Comparison of ENCODE assay signal across 1 cellular context in genomic region chr3:169940486-169941181, GRCh38.
TF ChIP-seq lines count a peak whose summit lies in the region.

No MANE protein-coding gene starts in this region.

TF ChIP-seq in GM12878, 131 proteins besides CTCF, POLR2A, EP300 and RAD21 (continued from another document and continues in another):
- TF ChIP-seq ZBTB11 (CRISPR knock-in tag; IDR thresholded peaks at IDR 0.05) (peak; percentile 69), PKNOX1 (IDR thresholded peaks at IDR 0.05) (peak; percentile 36; the same call in 1 of the 2 replicates), IKZF1 (conservative IDR thresholded peaks at IDR 0.05) (peak; percentile 86), KDM1A (IDR thresholded peaks at IDR 0.05; ENCODE audit: borderline replicate concordance) (no peak), DPF2 (IDR thresholded peaks at IDR 0.05) (peak; percentile 85), ZSCAN29 (IDR thresholded peaks at IDR 0.05) (no peak), NBN (IDR thresholded peaks at IDR 0.05) (peak; percentile 66; the same call in 1 of the 2 replicates), E2F8 (IDR thresholded peaks at IDR 0.05; ENCODE audit: low read depth, partially characterized antibody) (no peak), SMAD5 (IDR thresholded peaks at IDR 0.05; ENCODE audit: low read depth) (no peak), MLLT1 (IDR thresholded peaks at IDR 0.05) (no peak), NFIC (IDR thresholded peaks at IDR 0.05; ENCODE audit: low read depth, low read length) (peak; percentile 93), POLR2AphosphoS5 (IDR thresholded peaks at IDR 0.05; ENCODE audit: low read length) (no peak), BACH1 (IDR thresholded peaks at IDR 0.05; ENCODE audit: borderline replicate concordance) (peak; percentile 49; the same call in 1 of the 2 replicates), BMI1 (IDR thresholded peaks at IDR 0.05; ENCODE audit: borderline replicate concordance) (peak; percentile 85), ATF3 (IDR thresholded peaks at IDR 0.05; ENCODE audit: borderline replicate concordance, extremely low read depth, low read depth, low read length) (no peak), BCL11A (IDR thresholded peaks at IDR 0.05; ENCODE audit: low read depth, low read length) (peak; percentile 4; the same call in 1 of the 2 replicates), GABPA (IDR thresholded peaks at IDR 0.05; ENCODE audit: low read depth) (0 out of 2 replicates have a peak, but pooled peaks have one; percentile 27), SMC3 (IDR thresholded peaks at IDR 0.05; ENCODE audit: borderline replicate concordance, low read length) (no peak), FOXM1 (IDR thresholded peaks at IDR 0.05; ENCODE audit: low read depth, low read length) (peak; percentile 95), SUPT20H (IDR thresholded peaks at IDR 0.05; ENCODE audit: borderline replicate concordance, control insufficient read depth, low read depth, low read length) (no peak), ZNF622 (IDR thresholded peaks at IDR 0.05) (no peak), BRCA1 (IDR thresholded peaks at IDR 0.05; ENCODE audit: low read depth, low read length) (no peak), RUNX3 (IDR thresholded peaks at IDR 0.05; ENCODE audit: low read length) (peak; percentile 83), JUNB (IDR thresholded peaks at IDR 0.05) (0 out of 2 replicates have a peak, but pooled peaks have one; percentile 39), RAD51 (IDR thresholded peaks at IDR 0.05) (peak; percentile 100), BHLHE40 (IDR thresholded peaks at IDR 0.05; ENCODE audit: borderline replicate concordance in 1 of 2, low read depth in 2 of 2, low read length in 1 of 2) (peak; percentile 94 to 97), NKRF (conservative IDR thresholded peaks at IDR 0.05) (0 out of 2 replicates have a peak, but pooled peaks have one; percentile 49), RCOR1 (conservative IDR thresholded peaks at IDR 0.05; ENCODE audit: low read depth, low read length) (0 out of 2 replicates have a peak, but pooled peaks have one; percentile 72), POLR2AphosphoS2 (IDR thresholded peaks at IDR 0.05; ENCODE audit: low read depth, low read length) (no peak), IKZF2 (IDR thresholded peaks at IDR 0.05) (peak; percentile 91 to 92), EED (IDR thresholded peaks at IDR 0.05; ENCODE audit: low read depth) (peak; percentile 40; the same call in 1 of the 2 replicates), SP1 (IDR thresholded peaks at IDR 0.05; ENCODE audit: low read depth, low read length) (no peak), HSF1 (IDR thresholded peaks at IDR 0.05; ENCODE audit: low read depth, low read length) (no peak), STAT3 (IDR thresholded peaks at IDR 0.05; ENCODE audit: low read depth, low read length) (no peak; the same call in 1 of the 2 replicates), USF2 (IDR thresholded peaks at IDR 0.05; ENCODE audit: borderline replicate concordance, low read depth, low read length) (peak; percentile 89), YY1 (IDR thresholded peaks at IDR 0.05; ENCODE audit: low read depth, low read length) (no peak), IRF4 (IDR thresholded peaks at IDR 0.05; ENCODE audit: low read depth, low read length) (no peak), MEF2B (IDR thresholded peaks at IDR 0.05; ENCODE audit: partially characterized antibody, poor library complexity, severe bottlenecking) (peak; percentile 96), ZBTB4 (CRISPR knock-in tag; IDR thresholded peaks at IDR 0.05) (peak; percentile 86), TARDBP (IDR thresholded peaks at IDR 0.05; ENCODE audit: borderline replicate concordance) (no peak), ZNF24 (IDR thresholded peaks at IDR 0.05) (no peak; the same call in 1 of the 2 replicates), WRNIP1 (IDR thresholded peaks at IDR 0.05; ENCODE audit: borderline replicate concordance, low read depth, low read length) (no peak), IRF5 (IDR thresholded peaks at IDR 0.05; ENCODE audit: borderline replicate concordance) (no peak), MYC (IDR thresholded peaks at IDR 0.05; ENCODE audit: insufficient read depth, insufficient read length, insufficient replicate concordance, low read length, severe bottlenecking) (no peak), MYB (IDR thresholded peaks at IDR 0.05; ENCODE audit: borderline replicate concordance, low read depth, low read length) (peak; percentile 79; the same call in 1 of the 2 replicates)
